12 cellular contexts compared by ENCODE assay signal in the genomic region with DNA sequence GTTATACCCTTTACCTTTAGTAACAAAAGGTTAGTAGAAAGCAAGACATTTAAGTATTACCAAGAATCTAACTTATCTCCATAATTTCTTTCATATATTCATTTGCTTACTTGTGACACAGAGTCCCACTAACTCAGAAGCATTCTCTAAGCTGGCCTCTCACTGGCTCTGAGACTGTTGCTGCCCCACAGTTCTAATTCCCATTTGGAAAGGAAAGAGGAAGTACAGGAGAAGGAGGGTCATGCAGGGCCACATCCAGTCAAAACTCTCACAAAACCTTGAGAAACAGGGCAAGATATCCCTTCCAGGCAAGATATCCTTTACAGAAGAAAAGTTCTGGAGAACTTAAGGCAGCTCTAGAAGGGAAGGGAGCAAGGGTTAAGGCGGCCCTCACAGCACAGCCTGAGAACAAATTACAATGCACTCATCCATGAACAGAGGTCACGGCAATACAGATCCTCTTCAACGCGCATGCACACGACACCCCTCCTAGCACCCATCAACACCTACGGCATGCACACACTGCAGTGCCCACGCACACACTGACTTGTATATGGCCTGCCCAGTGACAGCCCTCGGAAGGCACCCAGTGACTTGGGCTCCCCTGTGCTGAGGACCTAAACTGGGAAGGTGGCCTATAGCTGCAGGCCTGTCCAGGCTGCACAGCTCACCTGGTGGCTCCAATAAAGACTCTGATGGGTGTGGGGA. TPM values are rescaled to one million over a fixed set of nuclear protein-coding genes. Genes with fewer than 3 reads are reported as not detected.
A peak's percentile ranks its signal among the peaks of the same experiment; 100 is the strongest.
DNase-seq lines count a peak whose midpoint lies in the region; ATAC-seq and TF ChIP-seq lines count a peak whose summit lies in the region.
"Had no signal": no experiment of that assay in that cellular context is flagged by ENCODE, and none has a peak within 500 bp of the region (broad histone marks: within the 10 kb centered on the region; RNA-seq: fewer than 3 reads in every experiment).

No MANE protein-coding gene starts in this region.

- ATAC-seq in GM18858 (IDR thresholded peaks at IDR 0.05; ENCODE audit: unreplicated experiment): peak; percentile 44
- peak; percentile 87 for ATAC-seq in GM21528 (IDR thresholded peaks at IDR 0.05; ENCODE audit: low FRiP score, unreplicated experiment)
- peak; percentile 80 for ATAC-seq in HG03432 (IDR thresholded peaks at IDR 0.05; ENCODE audit: unreplicated experiment)
- ATAC-seq: naive thymus-derived CD4-positive, alpha-beta T cell had no signal

- no peak overlapping the region for H3K4ac ChIP-seq in mesenchymal stem cell (ENCODE audit: low read depth in 1 of 2, low read length in 2 of 2)

- DNase-seq in left kidney (ENCODE audit: low read depth, low spot score): peak; percentile 70
- DNase-seq in mesenchymal stem cell: no peak
- no peak for DNase-seq in T-helper 2 cell treated with Interferon-gamma antibody and Interleukin-4, amounts not matched to agents 5 μg/mL and 100 μg/mL, for 36 hours (ENCODE audit: low spot score)
- no peak for DNase-seq in stimulated activated CD4-positive, alpha-beta T cell treated with anti-CD3 and anti-CD28 coated beads, Interleukin-4, amount 100 ng/mL, for 24 hours
- no peak for DNase-seq in erythroblast (lab: John Stamatoyannopoulos, UW)
- DNase-seq: activated T-cell treated with anti-CD3 and anti-CD28 coated beads, Interleukin-2, amount 50 U/mL, for 72 hours; DMS79; naive thymus-derived CD4-positive, alpha-beta T cell; NCI-H2081 had no signal

- peak overlapping the region in 1 of 2 experiments; percentile 71 for H3K14ac ChIP-seq in mesenchymal stem cell (ENCODE audit: low read length in 2 of 2)

- peaks cover 12 to 32% of the 10 kb centered on the region in 2 experiments for H3K36me3 ChIP-seq in mesenchymal stem cell (ENCODE audit: control insufficient read depth in 1 of 2, insufficient read depth in 2 of 2, low read depth in 1 of 2, low read length in 2 of 2)

- H3K4me2 ChIP-seq in mesenchymal stem cell (ENCODE audit: low read length, poor library complexity, severe bottlenecking): no peak overlapping the region

- H2AFZ ChIP-seq in mesenchymal stem cell (ENCODE audit: low read depth, low read length): no peak overlapping the region

- H2AK5ac ChIP-seq in mesenchymal stem cell (ENCODE audit: low read length, severe bottlenecking): no peak overlapping the region

- no peak for TF ChIP-seq POLR2A in erythroblast (IDR thresholded peaks at IDR 0.05; ENCODE audit: low read length)

- H4K91ac ChIP-seq in mesenchymal stem cell (ENCODE audit: low read length): no peak overlapping the region

- no peak overlapping the region for H2BK12ac ChIP-seq in mesenchymal stem cell (ENCODE audit: low read length in 2 of 2)

- no peak overlapping the region for H4K8ac ChIP-seq in mesenchymal stem cell (ENCODE audit: low read length)

- no peaks in the 10 kb centered on the region for H3K9me3 Mint-ChIP-seq in T-helper 2 cell treated with Interferon-gamma antibody and Interleukin-4, amounts not matched to agents 5 μg/mL and 100 μg/mL, for 36 hours

- H3K27me3 ChIP-seq in mesenchymal stem cell (ENCODE audit: control insufficient read depth in 1 of 2, insufficient read depth in 1 of 2, low read length in 2 of 2): no peaks in the 10 kb centered on the region

- H3K9ac ChIP-seq in mesenchymal stem cell (ENCODE audit: low read length): no peak overlapping the region

- no peak overlapping the region for H3K27ac Mint-ChIP-seq in T-helper 2 cell treated with Interferon-gamma antibody and Interleukin-4, amounts not matched to agents 5 μg/mL and 100 μg/mL, for 36 hours
- H3K27ac Mint-ChIP-seq: activated T-cell treated with anti-CD3 and anti-CD28 coated beads, Interleukin-2, amount 50 U/mL, for 72 hours; naive thymus-derived CD4-positive, alpha-beta T cell had no signal

- peaks cover 3% of the 10 kb centered on the region for H3K4me1 Mint-ChIP-seq in T-helper 2 cell treated with Interferon-gamma antibody and Interleukin-4, amounts not matched to agents 5 μg/mL and 100 μg/mL, for 36 hours (ENCODE audit: low read depth)

- no peak overlapping the region for H3K23ac ChIP-seq in mesenchymal stem cell (ENCODE audit: low read length in 2 of 2)

- H3K9me3 ChIP-seq in mesenchymal stem cell (ENCODE audit: control insufficient read depth, low read length): no peaks in the 10 kb centered on the region

- no peak overlapping the region for H3K18ac ChIP-seq in mesenchymal stem cell (ENCODE audit: low read depth in 1 of 2, low read length in 2 of 2)

- H3K36me3 Mint-ChIP-seq in T-helper 2 cell treated with Interferon-gamma antibody and Interleukin-4, amounts not matched to agents 5 μg/mL and 100 μg/mL, for 36 hours (ENCODE audit: low read depth): peaks cover 14% of the 10 kb centered on the region

- H2BK120ac ChIP-seq in mesenchymal stem cell (ENCODE audit: low read depth, low read length): no peak overlapping the region

- H3K4me1 ChIP-seq in mesenchymal stem cell (ENCODE audit: control insufficient read depth, insufficient read depth, low read depth, low read length): peaks cover 2% of the 10 kb centered on the region

- H3K79me1 ChIP-seq in mesenchymal stem cell (replicated peaks; ENCODE audit: low read length, poor library complexity, severe bottlenecking): peaks cover 1% of the 10 kb centered on the region

- no peak overlapping the region for H3K4me3 Mint-ChIP-seq in T-helper 2 cell treated with Interferon-gamma antibody and Interleukin-4, amounts not matched to agents 5 μg/mL and 100 μg/mL, for 36 hours
- H3K4me3 Mint-ChIP-seq: activated T-cell treated with anti-CD3 and anti-CD28 coated beads, Interleukin-2, amount 50 U/mL, for 72 hours; naive thymus-derived CD4-positive, alpha-beta T cell had no signal

- H2BK5ac ChIP-seq in mesenchymal stem cell (ENCODE audit: low read depth, low read length, poor library complexity, severe bottlenecking): no peak overlapping the region

- no peak overlapping the region for H3K27ac ChIP-seq in mesenchymal stem cell (ENCODE audit: low read length, poor library complexity, severe bottlenecking)

- no peak overlapping the region for H2BK15ac ChIP-seq in mesenchymal stem cell (ENCODE audit: low read depth, poor library complexity, severe bottlenecking)

- 91% methylated on average over 8 of the region's 8 CpGs for WGBS in mesenchymal stem cell

- no peak overlapping the region for H3K4me3 ChIP-seq in mesenchymal stem cell (ENCODE audit: insufficient read depth in 1 of 2, low read depth in 1 of 2, low read length in 2 of 2)

- no peaks in the 10 kb centered on the region for H3K27me3 Mint-ChIP-seq in T-helper 2 cell treated with Interferon-gamma antibody and Interleukin-4, amounts not matched to agents 5 μg/mL and 100 μg/mL, for 36 hours (ENCODE audit: low read depth)
- H3K27me3 Mint-ChIP-seq: naive thymus-derived CD4-positive, alpha-beta T cell had no signal

RNA-seq across cellular contexts. Expression of a gene that starts 13.0 kb away (rescaled TPM):
- polyA plus RNA-seq in mesenchymal stem cell (2013, experiment 1 of 2): 0.01 TPM
- 0.03 TPM for polyA plus RNA-seq in mesenchymal stem cell (2013, experiment 2 of 2)
